13 cellular contexts compared by ENCODE assay signal in the genomic region with DNA sequence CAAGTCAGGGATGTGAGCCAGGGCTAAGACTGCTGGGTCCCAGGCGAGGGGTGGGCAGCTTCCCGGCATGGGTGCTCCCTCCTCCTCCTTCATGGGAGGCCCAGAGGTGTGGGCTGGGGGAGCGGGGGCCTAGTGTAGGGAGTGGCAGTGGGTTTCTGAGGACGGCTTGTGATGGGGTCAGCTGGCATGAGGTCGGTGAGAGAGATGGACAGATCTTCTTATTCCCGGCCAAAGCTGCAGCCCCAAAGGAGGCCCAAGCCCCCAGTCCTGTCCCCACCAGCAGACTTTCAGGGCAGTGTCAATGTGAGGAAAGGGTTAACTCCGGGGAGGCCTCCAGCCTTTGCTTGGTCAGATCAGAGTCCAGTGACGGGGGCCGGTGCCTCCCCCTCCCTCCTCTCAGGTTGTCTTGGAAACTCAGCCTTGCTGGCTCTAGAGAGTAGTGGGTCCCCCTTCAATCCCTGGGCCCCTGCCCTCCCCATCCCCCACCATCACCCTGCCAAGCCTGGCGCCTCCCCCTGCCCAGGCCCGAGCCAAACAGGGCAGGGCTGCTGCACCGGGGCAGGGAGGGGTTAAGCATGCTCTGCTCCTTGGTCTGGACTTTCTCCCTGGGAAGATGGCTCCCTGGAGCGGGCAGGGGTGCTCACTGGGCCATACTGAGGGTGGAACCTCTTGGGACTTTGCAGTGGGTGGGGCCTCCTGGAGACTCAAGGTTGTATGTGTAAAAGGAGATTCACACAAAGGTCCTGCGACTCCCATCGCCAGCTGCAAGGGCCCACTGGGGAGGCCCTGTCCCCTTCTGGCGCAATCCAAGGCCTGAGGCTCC. TPM values are rescaled to one million over a fixed set of nuclear protein-coding genes. Genes with fewer than 3 reads are reported as not detected.
DNase-seq lines count a peak whose midpoint lies in the region; ATAC-seq and TF ChIP-seq lines count a peak whose summit lies in the region.
"Had no signal": no experiment of that assay in that cellular context is flagged by ENCODE, and none has a peak within 500 bp of the region (broad histone marks: within the 10 kb centered on the region; RNA-seq: fewer than 3 reads in every experiment).

No MANE protein-coding gene starts in this region.

- H3K27me3 Mint-ChIP-seq in nephron (ENCODE audit: low read depth): no peaks in the 10 kb centered on the region

- H3K4me3 Mint-ChIP-seq in nephron: peak overlapping the region; percentile 65 to 78 (median 74)

- TF ChIP-seq CTCF in left ventricle myocardium inferior (IDR thresholded peaks at IDR 0.05; ENCODE audit: borderline replicate concordance) (no peak), heart left ventricle (IDR thresholded peaks at IDR 0.05) (no peak), nephron (IDR thresholded peaks at IDR 0.05; ENCODE audit: unreplicated experiment in 3 of 3) (no peak), GM13976 (IDR thresholded peaks at IDR 0.05; ENCODE audit: borderline replicate concordance, control extremely low read depth, extremely low read depth, insufficient read depth, missing control alignments) (no peak)

- H3K27ac Mint-ChIP-seq in nephron: peak overlapping the region; percentile 82 to 94 (median 92)

- H3K9me3 ChIP-seq in left ventricle myocardium inferior (replicated peaks) (no peaks in the 10 kb centered on the region), heart left ventricle (no peaks in the 10 kb centered on the region)
- H3K9me3 ChIP-seq in effector memory CD4-positive, alpha-beta T cell (ENCODE audit: control insufficient read depth, low read length): no peaks in the 10 kb centered on the region
- H3K9me3 ChIP-seq: uterus had no signal

- no peak for TF ChIP-seq POLR2A in heart left ventricle (IDR thresholded peaks at IDR 0.05)

- peaks cover 8% of the 10 kb centered on the region for H3K36me3 Mint-ChIP-seq in nephron (ENCODE audit: low read depth)

- H3K27me3 ChIP-seq in left ventricle myocardium inferior (ENCODE audit: low read depth): no peaks in the 10 kb centered on the region
- no peaks in the 10 kb centered on the region for H3K27me3 ChIP-seq in heart left ventricle
- H3K27me3 ChIP-seq in effector memory CD4-positive, alpha-beta T cell (replicated peaks; ENCODE audit: control insufficient read depth, insufficient read depth, low read length, poor library complexity, severe bottlenecking): no peaks in the 10 kb centered on the region
- H3K27me3 ChIP-seq: uterus had no signal

- no peaks in the 10 kb centered on the region for H3K36me3 ChIP-seq in left ventricle myocardium inferior
- peaks cover 0 to 35% (median 3%) of the 10 kb centered on the region in 9 donors for H3K36me3 ChIP-seq in heart left ventricle
- H3K36me3 ChIP-seq in effector memory CD4-positive, alpha-beta T cell (ENCODE audit: control insufficient read depth, insufficient read depth, low read length): peaks cover 57% of the 10 kb centered on the region
- H3K36me3 ChIP-seq: uterus had no signal

- no peaks in the 10 kb centered on the region for H3K9me3 Mint-ChIP-seq in nephron

- ATAC-seq in heart left ventricle: no peak
- ATAC-seq in GM21529 (IDR thresholded peaks at IDR 0.05; ENCODE audit: unreplicated experiment): no peak

- intact Hi-C loops in left ventricle myocardium inferior (cut with micrococcal nuclease) (no loop called here), heart left ventricle (cut with DNase I) (no loop called here)

- H3K4me1 ChIP-seq in left ventricle myocardium inferior (peaks cover 85% of the 10 kb centered on the region), heart left ventricle (peaks cover 6 to 70% (median 42%) of the 10 kb centered on the region in 12 donors)
- H3K4me1 ChIP-seq in effector memory CD4-positive, alpha-beta T cell (ENCODE audit: control insufficient read depth, insufficient read depth, low read length, poor library complexity, severe bottlenecking): peaks cover 25% of the 10 kb centered on the region
- H3K4me1 ChIP-seq: uterus had no signal

- in situ Hi-C loops in GM13976 (cut with MboI; ENCODE audit: low sequenced_read_pairs, unreplicated experiment): no loop called here

- H3K4me3 ChIP-seq in left ventricle myocardium inferior: no peak overlapping the region
- H3K4me3 ChIP-seq in heart left ventricle: no peak overlapping the region
- no peak overlapping the region for H3K4me3 ChIP-seq in effector memory CD4-positive, alpha-beta T cell (ENCODE audit: insufficient read depth, low read depth, low read length, poor library complexity, severe bottlenecking)
- H3K4me3 ChIP-seq: uterus had no signal

- DNase-seq in left ventricle myocardium inferior: no peak
- no peak for DNase-seq in heart left ventricle
- no peak for DNase-seq in effector memory CD4-positive, alpha-beta T cell
- DNase-seq in A172 (ENCODE audit: low spot score): no peak
- no peak for DNase-seq in GM13976 (ENCODE audit: low spot score)
- DNase-seq in NK-92 treated with Interleukin-12 subunit alpha and Interleukin-12 subunit beta, amount 100 ng/mL, for 24 hours (lab: John Stamatoyannopoulos, UW): no peak
- DNase-seq: activated CD8-positive, alpha-beta memory T cell treated with anti-CD3 and anti-CD28 coated beads, Interleukin-2, amount 50 U/mL, for 4 hours; amniotic stem cell; NCI-H1105 treated with DMSO at 0.1 percent for 48 hours; NCI-H524; uterus had no signal

- H3K27ac ChIP-seq in left ventricle myocardium inferior (replicated peaks): peak overlapping the region; percentile 78
- H3K27ac ChIP-seq in heart left ventricle: no peak overlapping the region
- peak overlapping the region; percentile 44 for H3K27ac ChIP-seq in effector memory CD4-positive, alpha-beta T cell (ENCODE audit: insufficient read depth, low read length, poor library complexity, severe bottlenecking)
- H3K27ac ChIP-seq: uterus had no signal

- 61 to 70% (median 65%) methylated on average over 10 to 16 of the region's 16 CpGs for WGBS in heart left ventricle, 4 donors

- peaks cover 46% of the 10 kb centered on the region for H3K4me1 Mint-ChIP-seq in nephron

RNA-seq across cellular contexts. Expression of gene NAT9, which starts 12.4 kb away (rescaled TPM):
- total RNA-seq in left ventricle myocardium inferior (18.6 TPM), heart left ventricle (10 to 100 TPM in 7 of 9 donors, 1 to 10 TPM in 2; 7.9 to 22.9 (median 17.1) TPM)
- polyA plus RNA-seq in heart left ventricle: 10 to 100 TPM; 18.2 to 36.6 TPM
- 22.8 and 32.5 TPM in 2 replicates for total RNA-seq in A172 (2014; rRNA removed; shearing (Covaris generic))

RNA-seq across cellular contexts. Expression of gene NHERF1, which starts 15.3 kb away (rescaled TPM):
- total RNA-seq in left ventricle myocardium inferior (11.3 TPM), heart left ventricle (10 to 100 TPM; 11.6 to 42.2 (median 19.2) TPM)
- polyA plus RNA-seq in heart left ventricle: 10 to 100 TPM in 1 of 2 donors, 1 to 10 TPM in 1; 7.5 to 37.7 TPM
- total RNA-seq in A172 (2014; rRNA removed; shearing (Covaris generic)): 205 and 246 TPM in 2 replicates

RNA-seq across cellular contexts. Expression of gene RAB37, which starts 26.7 kb away (rescaled TPM):
- total RNA-seq in left ventricle myocardium inferior: 1.9 TPM
- total RNA-seq in heart left ventricle: 1 to 10 TPM in 8 of 9 donors, under 1 TPM in 1; 0.76 to 3.6 (median 1.7) TPM
- 1 to 10 TPM in 1 of 2 donors, under 1 TPM in 1; 0.83 to 2.0 TPM for polyA plus RNA-seq in heart left ventricle
- 0.05 TPM in 1 of 2 replicates, not detected in the other for total RNA-seq in A172 (2014; rRNA removed; shearing (Covaris generic))

RNA-seq across cellular contexts. Expression of gene CD300LF, which starts 51.1 kb away (rescaled TPM):
- 0.55 TPM for total RNA-seq in left ventricle myocardium inferior
- total RNA-seq in heart left ventricle: 1 to 10 TPM in 2 of 9 donors, under 1 TPM in 5, not detected in 2; 0.20 to 7.0 (median 0.42) TPM
- under 1 TPM; 0.15 to 0.61 TPM for polyA plus RNA-seq in heart left ventricle
- total RNA-seq in A172 (2014; rRNA removed; shearing (Covaris generic)): not detected in 2 replicates

Comparison
In these comparisons a context has a peak if more than half of its experiments do, and no peak if none do; other contexts are left out.
1. H3K27ac ChIP-seq: peak in left ventricle myocardium inferior (single experiment) and effector memory CD4-positive, alpha-beta T cell (single experiment); none in heart left ventricle (0 of 12).